Comparison of ENCODE assay signal across 19 cellular contexts in genomic region chr3:149678365-149678948, GRCh38. TPM values are rescaled to one million over a fixed set of nuclear protein-coding genes. Genes with fewer than 3 reads are reported as not detected.
DNase-seq lines count a peak whose midpoint lies in the region; ATAC-seq, FAIRE-seq and TF ChIP-seq lines count a peak whose summit lies in the region.
"Had no signal": no experiment of that assay in that cellular context is flagged by ENCODE, and none has a peak within 500 bp of the region (broad histone marks: within the 10 kb centered on the region; RNA-seq: fewer than 3 reads in every experiment).

No MANE protein-coding gene starts in this region.

- peaks cover 5% of the 10 kb centered on the region for H3K4me1 Mint-ChIP-seq in activated T-helper 2 cell treated with anti-CD3 and anti-CD28 coated beads, Interferon-gamma antibody, Interleukin-2, Interleukin-4, amounts not matched to agents 10 μg/mL and 5 μg/mL and 100 μg/mL, durations not matched to agents 14 hours and 24 hours and 36 hours (ENCODE audit: low read depth)

- no peaks in the 10 kb centered on the region for H3K27me3 ChIP-seq in SK-N-SH (ENCODE audit: insufficient read depth)
- H3K27me3 ChIP-seq in bronchial epithelial cell (ENCODE audit: control insufficient read depth, insufficient read depth, low read length) = no peaks in the 10 kb centered on the region
- H3K27me3 ChIP-seq: brain microvascular endothelial cell, esophagus squamous epithelium, heart right ventricle, neural progenitor cell had no signal

- no peak overlapping the region for H2AFZ ChIP-seq in SK-N-SH (ENCODE audit: low read depth)
- H2AFZ ChIP-seq: neural progenitor cell had no signal

- no peak overlapping the region for H3K4me2 ChIP-seq in SK-N-SH
- H3K4me2 ChIP-seq: neural progenitor cell had no signal

- H3K36me3 ChIP-seq in SK-N-SH (replicated peaks in 1 of 2; ENCODE audit: control insufficient read depth in 1 of 2, insufficient read depth in 2 of 2, low read length in 1 of 2) = no peaks in the 10 kb centered on the region
- no peaks in the 10 kb centered on the region for H3K36me3 ChIP-seq in bronchial epithelial cell (ENCODE audit: control insufficient read depth, insufficient read depth, low read length)
- H3K36me3 ChIP-seq: brain microvascular endothelial cell, esophagus squamous epithelium, HAP-1, heart right ventricle, neural progenitor cell had no signal

- FAIRE-seq in bronchial epithelial cell (lab: Jason Lieb, UNC) = no peak
- FAIRE-seq: islet of Langerhans had no signal

- no peak for TF ChIP-seq RAD21 in SK-N-SH (IDR thresholded peaks at IDR 0.05; ENCODE audit: low read length)

- no peak for TF ChIP-seq EP300 in SK-N-SH (IDR thresholded peaks at IDR 0.05; ENCODE audit: borderline replicate concordance in 1 of 2, low read depth in 1 of 2, low read length in 1 of 2)

- no peak for ATAC-seq in SK-N-SH treated with all-trans-retinoic acid at 6 μM for 48 hours
- ATAC-seq: heart right ventricle had no signal

- CTCF ChIA-PET in SK-N-SH (lab: Yijun Ruan, JAX) = interaction anchor here (0.9 kb wide), 1 partner anchor 148 kb away, joined by 3 read pairs; no protein-coding TSS in a partner anchor

- intact Hi-C loops in activated T-helper 2 cell treated with anti-CD3 and anti-CD28 coated beads, Interferon-gamma antibody, Interleukin-2, Interleukin-4, amounts not matched to agents 10 μg/mL and 5 μg/mL and 100 μg/mL, durations not matched to agents 14 hours and 24 hours and 36 hours (cut with micrococcal nuclease) = no loop called here

- 74% methylated on average over 7 of the region's 7 CpGs for WGBS in SK-N-SH (ENCODE audit: low lambda C conversion rate)

- no peaks in the 10 kb centered on the region for H3K9me3 Mint-ChIP-seq in activated T-helper 2 cell treated with anti-CD3 and anti-CD28 coated beads, Interferon-gamma antibody, Interleukin-2, Interleukin-4, amounts not matched to agents 10 μg/mL and 5 μg/mL and 100 μg/mL, durations not matched to agents 14 hours and 24 hours and 36 hours
- H3K9me3 Mint-ChIP-seq: CD4-positive, alpha-beta T cell; neural progenitor cell had no signal

- no peaks in the 10 kb centered on the region for H3K79me2 ChIP-seq in SK-N-SH (ENCODE audit: insufficient read depth)

- H3K4me1 ChIP-seq in SK-N-SH (ENCODE audit: control insufficient read depth in 1 of 2, insufficient read depth in 2 of 2, low read depth in 1 of 2, low read length in 1 of 2) = no peaks in the 10 kb centered on the region; a peak in 1 of 4 replicates
- H3K4me1 ChIP-seq: esophagus squamous epithelium, HAP-1, heart right ventricle, neural progenitor cell had no signal

- H3F3A ChIP-seq in SK-N-SH (replicated peaks; ENCODE audit: insufficient read depth) = no peaks in the 10 kb centered on the region

- TF ChIP-seq CTCF in SK-N-SH (IDR thresholded peaks at IDR 0.05) (no peak), bronchial epithelial cell (IDR thresholded peaks at IDR 0.05; ENCODE audit: insufficient read depth, low read length, severe bottlenecking) (no peak), retinal pigment epithelial cell (conservative IDR thresholded peaks at IDR 0.05; ENCODE audit: low read depth, low read length) (no peak)

- no peak overlapping the region for H3K4me3 Mint-ChIP-seq in activated T-helper 2 cell treated with anti-CD3 and anti-CD28 coated beads, Interferon-gamma antibody, Interleukin-2, Interleukin-4, amounts not matched to agents 10 μg/mL and 5 μg/mL and 100 μg/mL, durations not matched to agents 14 hours and 24 hours and 36 hours (ENCODE audit: low read depth)
- H3K4me3 Mint-ChIP-seq: CD4-positive, alpha-beta T cell; neural progenitor cell had no signal

- DNase-seq in SK-N-SH (no peak), NCI-H2081 treated with DMSO at 0.1 percent for 48 hours (lab: John Stamatoyannopoulos, UW) (peak; percentile 10), bronchial epithelial cell (ENCODE audit: low read depth) (peak; percentile 80), retinal pigment epithelial cell (ENCODE audit: low read depth) (peak; percentile 41), activated gamma-delta T cell treated with Interleukin-2 at 50 U/mL for 16 hours (no peak), cerebellum (ENCODE audit: low spot score) (no peak)
- DNase-seq in activated T-helper 2 cell treated with anti-CD3 and anti-CD28 coated beads, Interferon-gamma antibody, Interleukin-2, Interleukin-4, amounts not matched to agents 10 μg/mL and 5 μg/mL and 100 μg/mL, durations not matched to agents 14 hours and 24 hours and 36 hours (ENCODE audit: low spot score) = no peak
- DNase-seq: activated CD4-positive, alpha-beta T cell treated with anti-CD3 and anti-CD28 coated beads for 48 hours; activated naive CD4-positive, alpha-beta T cell treated with anti-CD3 and anti-CD28 coated beads, Interleukin-2, amount 50 U/mL, for 16 hours; brain microvascular endothelial cell; CD4-positive, alpha-beta T cell; esophagus squamous epithelium; GF-D8; heart right ventricle; NCI-H2171 had no signal

- no peaks in the 10 kb centered on the region for H3K9me2 ChIP-seq in SK-N-SH

- no peaks in the 10 kb centered on the region for H3K36me3 Mint-ChIP-seq in activated T-helper 2 cell treated with anti-CD3 and anti-CD28 coated beads, Interferon-gamma antibody, Interleukin-2, Interleukin-4, amounts not matched to agents 10 μg/mL and 5 μg/mL and 100 μg/mL, durations not matched to agents 14 hours and 24 hours and 36 hours (ENCODE audit: low read depth)
- H3K36me3 Mint-ChIP-seq: neural progenitor cell had no signal

- H4K20me1 ChIP-seq in SK-N-SH (ENCODE audit: insufficient read depth) = no peaks in the 10 kb centered on the region

- no peak overlapping the region for H3K27ac Mint-ChIP-seq in activated T-helper 2 cell treated with anti-CD3 and anti-CD28 coated beads, Interferon-gamma antibody, Interleukin-2, Interleukin-4, amounts not matched to agents 10 μg/mL and 5 μg/mL and 100 μg/mL, durations not matched to agents 14 hours and 24 hours and 36 hours
- H3K27ac Mint-ChIP-seq: CD4-positive, alpha-beta T cell; neural progenitor cell had no signal

- H3K9ac ChIP-seq in SK-N-SH = no peak overlapping the region
- H3K9ac ChIP-seq: neural progenitor cell had no signal

- H3K27me3 Mint-ChIP-seq in activated T-helper 2 cell treated with anti-CD3 and anti-CD28 coated beads, Interferon-gamma antibody, Interleukin-2, Interleukin-4, amounts not matched to agents 10 μg/mL and 5 μg/mL and 100 μg/mL, durations not matched to agents 14 hours and 24 hours and 36 hours (ENCODE audit: low read depth) = peaks cover 8% of the 10 kb centered on the region

- POLR2A ChIA-PET in SK-N-SH (lab: Yijun Ruan, JAX) = no interaction called here

- H3K4me3 ChIP-seq in SK-N-SH (ENCODE audit: low read depth in 2 of 2, low read length in 1 of 2) = no peak overlapping the region
- H3K4me3 ChIP-seq in bronchial epithelial cell (ENCODE audit: low read depth, low read length) = no peak overlapping the region
- H3K4me3 ChIP-seq in retinal pigment epithelial cell (ENCODE audit: low read length) = no peak overlapping the region
- H3K4me3 ChIP-seq: esophagus squamous epithelium, HAP-1, heart right ventricle, neural progenitor cell had no signal

- H3K9me3 ChIP-seq in SK-N-SH = no peaks in the 10 kb centered on the region
- H3K9me3 ChIP-seq: esophagus squamous epithelium, HAP-1, heart right ventricle had no signal

- no peak overlapping the region for H3K27ac ChIP-seq in SK-N-SH (ENCODE audit: low read depth in 2 of 2, low read length in 1 of 2)
- H3K27ac ChIP-seq: brain microvascular endothelial cell, esophagus squamous epithelium, heart right ventricle, neural progenitor cell had no signal

TF ChIP-seq in SK-N-SH treated with all-trans-retinoic acid at 6 μM for 48 hours, 23 proteins besides CTCF, POLR2A, EP300 and RAD21 (continues in another document):
- TF ChIP-seq, protein P1, sequence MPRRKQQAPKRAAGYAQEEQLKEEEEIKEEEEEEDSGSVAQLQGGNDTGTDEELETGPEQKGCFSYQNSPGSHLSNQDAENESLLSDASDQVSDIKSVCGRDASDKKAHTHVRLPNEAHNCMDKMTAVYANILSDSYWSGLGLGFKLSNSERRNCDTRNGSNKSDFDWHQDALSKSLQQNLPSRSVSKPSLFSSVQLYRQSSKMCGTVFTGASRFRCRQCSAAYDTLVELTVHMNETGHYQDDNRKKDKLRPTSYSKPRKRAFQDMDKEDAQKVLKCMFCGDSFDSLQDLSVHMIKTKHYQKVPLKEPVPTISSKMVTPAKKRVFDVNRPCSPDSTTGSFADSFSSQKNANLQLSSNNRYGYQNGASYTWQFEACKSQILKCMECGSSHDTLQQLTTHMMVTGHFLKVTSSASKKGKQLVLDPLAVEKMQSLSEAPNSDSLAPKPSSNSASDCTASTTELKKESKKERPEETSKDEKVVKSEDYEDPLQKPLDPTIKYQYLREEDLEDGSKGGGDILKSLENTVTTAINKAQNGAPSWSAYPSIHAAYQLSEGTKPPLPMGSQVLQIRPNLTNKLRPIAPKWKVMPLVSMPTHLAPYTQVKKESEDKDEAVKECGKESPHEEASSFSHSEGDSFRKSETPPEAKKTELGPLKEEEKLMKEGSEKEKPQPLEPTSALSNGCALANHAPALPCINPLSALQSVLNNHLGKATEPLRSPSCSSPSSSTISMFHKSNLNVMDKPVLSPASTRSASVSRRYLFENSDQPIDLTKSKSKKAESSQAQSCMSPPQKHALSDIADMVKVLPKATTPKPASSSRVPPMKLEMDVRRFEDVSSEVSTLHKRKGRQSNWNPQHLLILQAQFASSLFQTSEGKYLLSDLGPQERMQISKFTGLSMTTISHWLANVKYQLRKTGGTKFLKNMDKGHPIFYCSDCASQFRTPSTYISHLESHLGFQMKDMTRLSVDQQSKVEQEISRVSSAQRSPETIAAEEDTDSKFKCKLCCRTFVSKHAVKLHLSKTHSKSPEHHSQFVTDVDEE (CRISPR knock-in tag; IDR thresholded peaks at IDR 0.05) = no peak
- TF ChIP-seq PPARA (CRISPR knock-in tag; IDR thresholded peaks at IDR 0.05; ENCODE audit: borderline replicate concordance) (no peak), ZFP30 (CRISPR knock-in tag; IDR thresholded peaks at IDR 0.05) (no peak), ARNTL (CRISPR knock-in tag; IDR thresholded peaks at IDR 0.05; ENCODE audit: borderline replicate concordance, low read depth) (no peak)

RNA-seq across cellular contexts. Expression of gene WWTR1, which starts 20.6 kb away (rescaled TPM):
- polyA plus RNA-seq in SK-N-SH (2012; rRNA removed) = 60.6 and 64.1 TPM in 2 replicates
- 58.4 and 61.3 TPM in 2 replicates for polyA plus RNA-seq in SK-N-SH (2012; cell fraction: cytosol; rRNA removed)
- polyA plus RNA-seq in SK-N-SH (2012; cell fraction: nucleus; rRNA removed) = 62.1 and 86.3 TPM in 2 replicates
- 3.4 and 7.3 TPM in 2 replicates for total RNA-seq in bronchial epithelial cell
- total RNA-seq in cerebellum = 11.8 TPM
- 2.6 TPM in 2 replicates for total RNA-seq in activated T-helper 2 cell treated with anti-CD3 and anti-CD28 coated beads, Interferon-gamma antibody, Interleukin-2, Interleukin-4, amounts not matched to agents 10 μg/mL and 5 μg/mL and 100 μg/mL, durations not matched to agents 14 hours and 24 hours and 36 hours

Comparison
In these comparisons a context has a peak if more than half of its experiments do, and no peak if none do; other contexts are left out.
1. DNase-seq: peak in NCI-H2081 treated with DMSO at 0.1 percent for 48 hours (single experiment), bronchial epithelial cell (single experiment) and retinal pigment epithelial cell (single experiment); none in SK-N-SH (single experiment), activated gamma-delta T cell treated with Interleukin-2 at 50 U/mL for 16 hours (single experiment), cerebellum (single experiment) and activated T-helper 2 cell treated with anti-CD3 and anti-CD28 coated beads, Interferon-gamma antibody, Interleukin-2, Interleukin-4, amounts not matched to agents 10 μg/mL and 5 μg/mL and 100 μg/mL, durations not matched to agents 14 hours and 24 hours and 36 hours (single experiment).